ENCODE assay signal across 8 cellular contexts in the genomic region with DNA sequence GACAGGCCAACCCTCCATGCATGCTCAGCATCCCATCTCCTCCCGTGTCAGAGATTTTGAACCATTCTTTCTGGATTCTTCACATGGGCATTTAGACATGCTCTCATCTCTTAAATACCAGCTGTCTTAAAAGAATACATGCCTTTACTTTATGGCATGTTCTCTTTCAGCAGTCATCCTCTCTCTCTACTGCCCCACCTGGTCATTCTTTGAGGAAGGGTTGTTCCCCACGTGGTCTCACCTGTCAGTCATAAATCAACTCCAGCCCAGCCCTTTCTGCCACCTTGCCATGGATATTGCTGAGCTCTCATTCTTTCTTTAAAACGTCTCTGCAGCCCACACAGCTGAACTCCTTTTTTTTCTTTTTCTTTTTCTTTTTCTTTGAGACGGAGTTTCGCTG.
DNase-seq lines count a peak whose midpoint lies in the region; ATAC-seq and TF ChIP-seq lines count a peak whose summit lies in the region.

No MANE protein-coding gene starts in this region.

- H3K4me1 ChIP-seq in KMS-11 (ENCODE audit: low read depth, poor library complexity, severe bottlenecking) (peaks cover 58% of the 10 kb centered on the region), foreskin keratinocyte (peaks cover 5% of the 10 kb centered on the region), prostate gland (replicated peaks) (no peaks in the 10 kb centered on the region)

- no peaks in the 10 kb centered on the region for H3K27me3 ChIP-seq in KMS-11 (ENCODE audit: insufficient read depth, low read depth)
- H3K27me3 ChIP-seq in foreskin keratinocyte = no peaks in the 10 kb centered on the region
- no peaks in the 10 kb centered on the region for H3K27me3 ChIP-seq in prostate gland (replicated peaks; ENCODE audit: insufficient read depth)

- no peaks in the 10 kb centered on the region for H3K9me3 ChIP-seq in prostate gland

- TF ChIP-seq CTCF in GM12875 (IDR thresholded peaks at IDR 0.05; ENCODE audit: borderline replicate concordance, insufficient read depth, low read depth, low read length) (peak; percentile 35; the same call in 1 of the 2 replicates), KMS-11 (conservative IDR thresholded peaks at IDR 0.05; ENCODE audit: low read depth, low read length) (peak; percentile 51), foreskin keratinocyte (conservative IDR thresholded peaks at IDR 0.05) (peak; percentile 62), prostate gland (IDR thresholded peaks at IDR 0.05) (no peak)

- WGBS in prostate gland = 66% methylated on average over 5 of the region's 5 CpGs

- TF ChIP-seq POLR2A in prostate gland (IDR thresholded peaks at IDR 0.05) (no peak), GM18505 (IDR thresholded peaks at IDR 0.05; ENCODE audit: borderline replicate concordance, extremely low read depth, insufficient read depth, insufficient read length) (no peak)

- H3K27ac ChIP-seq in KMS-11 (no peak overlapping the region), foreskin keratinocyte (peak overlapping the region; percentile 38), prostate gland (no peak overlapping the region)

- ATAC-seq in foreskin keratinocyte (peak; percentile 85), GM21825 (IDR thresholded peaks at IDR 0.05; ENCODE audit: unreplicated experiment) (no peak), GM18505 (IDR thresholded peaks at IDR 0.05; ENCODE audit: unreplicated experiment) (no peak)

- H3K9ac ChIP-seq in KMS-11 = no peak overlapping the region

- intact Hi-C loops in prostate gland (cut with DNase I) = no loop called here

- no peak overlapping the region for H3K4me3 ChIP-seq in GM12875 (ENCODE audit: low read depth, low read length)
- H3K4me3 ChIP-seq in KMS-11 (IDR thresholded peaks at IDR 0.05; ENCODE audit: insufficient read depth, low read depth, low read length) = no peak overlapping the region
- H3K4me3 ChIP-seq in prostate gland = no peak overlapping the region

- H3K36me3 ChIP-seq in KMS-11 (ENCODE audit: insufficient read depth) = no peaks in the 10 kb centered on the region
- H3K36me3 ChIP-seq in prostate gland = no peaks in the 10 kb centered on the region

- no peaks in the 10 kb centered on the region for H4K20me1 ChIP-seq in KMS-11 (ENCODE audit: insufficient read depth)

- 0 out of 2 replicates have a peak overlapping the region, but pooled peaks have one; percentile 5 for H3K4me2 ChIP-seq in KMS-11

- peak; percentile 29 for DNase-seq in A172 (ENCODE audit: low spot score)
- peak in 1 of 2 donors; percentile 45 for DNase-seq in foreskin keratinocyte
- DNase-seq in prostate gland (ENCODE audit: low spot score) = no peak
- DNase-seq in stimulated activated CD4-positive, alpha-beta T cell treated with anti-CD3 and anti-CD28 coated beads, Interleukin-4, amount 100 ng/mL, for 1 hour = no peak

- H2AFZ ChIP-seq in KMS-11 (ENCODE audit: low read depth) = no peak overlapping the region

- peaks cover 27% of the 10 kb centered on the region; the same call in 1 of the 2 replicates for H3K79me2 ChIP-seq in KMS-11 (ENCODE audit: insufficient read depth, low read depth)

Comparison
In these comparisons a context has a peak if more than half of its experiments do, and no peak if none do; other contexts are left out.
1. CTCF ChIP-seq: peak in GM12875 (single experiment), KMS-11 (single experiment) and foreskin keratinocyte (single experiment); none in prostate gland (0 of 4).